In genomic region chr1:27554293-27554692, GRCh38 we compare ENCODE assay signal across 13 cellular contexts. TPM values are rescaled to one million over a fixed set of nuclear protein-coding genes. Genes with fewer than 3 reads are reported as not detected.
DNase-seq lines count a peak whose midpoint lies in the region; ATAC-seq, FAIRE-seq and TF ChIP-seq lines count a peak whose summit lies in the region.
"Had no signal": no experiment of that assay in that cellular context is flagged by ENCODE, and none has a peak within 500 bp of the region (broad histone marks: within the 10 kb centered on the region; RNA-seq: fewer than 3 reads in every experiment).

No MANE protein-coding gene starts in this region.

- H3K9me3 Mint-ChIP-seq in CD4-positive, CD25-positive, alpha-beta regulatory T cell, result no peaks in the 10 kb centered on the region
- H3K9me3 Mint-ChIP-seq in immature natural killer cell, result no peaks in the 10 kb centered on the region

- peak overlapping the region; percentile 22 to 84 (median 82) for H3K27ac Mint-ChIP-seq in CD4-positive, CD25-positive, alpha-beta regulatory T cell
- H3K27ac Mint-ChIP-seq in immature natural killer cell, result peak overlapping the region; percentile 27 to 78 (median 50)

- no peak for ATAC-seq in CD4-positive, CD25-positive, alpha-beta regulatory T cell (ENCODE audit: low read depth in 2 of 2)
- ATAC-seq in pancreas, result no peak

- H3K4me1 ChIP-seq in CD4-positive, CD25-positive, alpha-beta regulatory T cell (ENCODE audit: control insufficient read depth, insufficient read depth, low read length, poor library complexity, severe bottlenecking), result peaks cover 25% of the 10 kb centered on the region
- H3K4me1 ChIP-seq in OCI-LY7 (ENCODE audit: insufficient read depth, low read length, poor library complexity, severe bottlenecking) (peaks cover 32% of the 10 kb centered on the region), pancreas (peaks cover 0 to 11% (median 0%) of the 10 kb centered on the region in 3 donors)

- intact Hi-C loops in OCI-LY7 (cut with micrococcal nuclease; ENCODE audit: unreplicated experiment) (no loop called here), pancreas (cut with DNase I) (loop anchor here in 1 of 3 donors (10.0 kb wide), 1 partner anchor 111 kb away; no protein-coding TSS in a partner anchor)

- CTCF ChIA-PET in OCI-LY7 (lab: Charles Lee; ENCODE audit: unreplicated experiment), result interaction anchor here (0.6 to 0.7 kb wide), 2 partner anchors 13 to 42 kb away, joined by 3 to 4 read pairs; no protein-coding TSS in a partner anchor

- no peaks in the 10 kb centered on the region for H4K20me1 ChIP-seq in OCI-LY7 (ENCODE audit: insufficient read depth, low read length)

- no peak overlapping the region for H3K4me3 Mint-ChIP-seq in CD4-positive, CD25-positive, alpha-beta regulatory T cell
- H3K4me3 Mint-ChIP-seq in immature natural killer cell, result no peak overlapping the region

- no peaks in the 10 kb centered on the region for H3K79me2 ChIP-seq in OCI-LY7 (ENCODE audit: insufficient read depth, low read depth, low read length)

- H3K4me3 ChIP-seq in CD4-positive, CD25-positive, alpha-beta regulatory T cell (ENCODE audit: low read depth, low read length), result no peak overlapping the region
- H3K4me3 ChIP-seq in OCI-LY7 (ENCODE audit: low read depth, low read length, poor library complexity, severe bottlenecking), result no peak overlapping the region
- no peak overlapping the region for H3K4me3 ChIP-seq in skin epidermis
- no peak overlapping the region for H3K4me3 ChIP-seq in pancreas
- H3K4me3 ChIP-seq: PC-9 had no signal

- H3K4me1 Mint-ChIP-seq in CD4-positive, CD25-positive, alpha-beta regulatory T cell, result peaks cover 7 to 35% (median 20%) of the 10 kb centered on the region in 4 donors
- H3K4me1 Mint-ChIP-seq in immature natural killer cell, result peaks cover 24 to 29% of the 10 kb centered on the region in 2 donors

- H3K36me3 Mint-ChIP-seq in CD4-positive, CD25-positive, alpha-beta regulatory T cell, result peaks cover 4% of the 10 kb centered on the region
- H3K36me3 Mint-ChIP-seq in immature natural killer cell, result no peaks in the 10 kb centered on the region

- peaks cover 8% of the 10 kb centered on the region for H3K36me3 ChIP-seq in CD4-positive, CD25-positive, alpha-beta regulatory T cell (ENCODE audit: control insufficient read depth, insufficient read depth, low read length)
- H3K36me3 ChIP-seq in OCI-LY7 (ENCODE audit: insufficient read depth, low read length) (peaks cover 6% of the 10 kb centered on the region; the same call in 1 of the 2 replicates), pancreas (peaks cover 0 to 17% (median 6%) of the 10 kb centered on the region in 3 donors)

- TF ChIP-seq CTCF in OCI-LY7 (conservative IDR thresholded peaks at IDR 0.05; ENCODE audit: low read length), result no peak
- TF ChIP-seq CTCF in pancreas (IDR thresholded peaks at IDR 0.05), result no peak

- FAIRE-seq in pancreas (lab: Jason Lieb, UNC), result no peak
- FAIRE-seq: islet of Langerhans had no signal

- H3K9me3 ChIP-seq in CD4-positive, CD25-positive, alpha-beta regulatory T cell (ENCODE audit: control insufficient read depth in 2 of 2, low read length in 2 of 2), result no peaks in the 10 kb centered on the region
- H3K9me3 ChIP-seq in OCI-LY7 (ENCODE audit: low read length) (no peaks in the 10 kb centered on the region), pancreas (no peaks in the 10 kb centered on the region)

- H3K27ac ChIP-seq in CD4-positive, CD25-positive, alpha-beta regulatory T cell (ENCODE audit: insufficient read depth, low read length, poor library complexity, severe bottlenecking), result no peak overlapping the region
- peak overlapping the region; percentile 67 for H3K27ac ChIP-seq in OCI-LY7 (ENCODE audit: low read depth, low read length, poor library complexity, severe bottlenecking)
- peak overlapping the region in 14 of 21 experiments; percentile 1 to 82 (median 66) for H3K27ac ChIP-seq in skin epidermis
- no peak overlapping the region for H3K27ac ChIP-seq in pancreas
- H3K27ac ChIP-seq: PC-9 had no signal

- POLR2A ChIA-PET in OCI-LY7 (lab: Charles Lee), result interaction anchor here (0.6 kb wide), 1 partner anchor 56 kb away, joined by 4 read pairs; no protein-coding TSS in a partner anchor

- no TSS peak for BruUV-seq in OCI-LY7 (replicated peaks; lab: Mats Ljungman, UMichigan)

- H2AFZ ChIP-seq in OCI-LY7 (ENCODE audit: low read length), result no peak overlapping the region
- H2AFZ ChIP-seq: PC-9 had no signal

- DNase-seq in CD4-positive, CD25-positive, alpha-beta regulatory T cell, result no peak
- DNase-seq in OCI-LY7 (ENCODE audit: low spot score) (no peak), immature natural killer cell (no peak), pancreas (no peak), NCI-H1436 (lab: John Stamatoyannopoulos, UW) (no peak), occipital lobe (lab: John Stamatoyannopoulos, UW) (no peak), cortex of kidney (lab: John Stamatoyannopoulos, UW) (no peak)
- DNase-seq: NCI-H345, PC-9, posterior cingulate gyrus, T1000 had no signal

- no peaks in the 10 kb centered on the region for H3K9me2 ChIP-seq in OCI-LY7 (ENCODE audit: insufficient read depth, low read length)

- no peaks in the 10 kb centered on the region for H3K27me3 ChIP-seq in CD4-positive, CD25-positive, alpha-beta regulatory T cell (ENCODE audit: control insufficient read depth, insufficient read depth, low read length)
- H3K27me3 ChIP-seq in pancreas, result no peaks in the 10 kb centered on the region

- 72% methylated on average over 4 of the region's 4 CpGs for WGBS in pancreas, 2 donors

- H3K27me3 Mint-ChIP-seq in CD4-positive, CD25-positive, alpha-beta regulatory T cell, result no peaks in the 10 kb centered on the region
- H3K27me3 Mint-ChIP-seq in immature natural killer cell (ENCODE audit: low read depth in 3 of 3), result peaks cover 0 to 3% (median 3%) of the 10 kb centered on the region in 3 donors

- H3K4me2 ChIP-seq in OCI-LY7 (ENCODE audit: low read length), result no peak overlapping the region
- H3K4me2 ChIP-seq: PC-9 had no signal

RNA-seq across cellular contexts. Expression of gene AHDC1, which starts 49.7 kb away (rescaled TPM):
- total RNA-seq in CD4-positive, CD25-positive, alpha-beta regulatory T cell, result 26.2 TPM
- 1 to 10 TPM in 1 of 4 donors, under 1 TPM in 3; 0.07 to 1.4 (median 0.50) TPM for polyA plus RNA-seq in CD4-positive, CD25-positive, alpha-beta regulatory T cell
- total RNA-seq in OCI-LY7 (2014; rRNA removed; shearing (Covaris generic)), result 5.5 and 6.5 TPM in 2 replicates
- total RNA-seq in OCI-LY7 (2022) (8.4 and 13.8 TPM in 2 replicates), pancreas (10 to 100 TPM; 10.4 to 22.4 (median 13.7) TPM), occipital lobe (11.9 TPM)
- polyA plus RNA-seq in immature natural killer cell (1 to 10 TPM in 2 of 3 donors, not detected in 1; 1.2 to 6.3 TPM), pancreas (10 to 100 TPM; 16.3 to 27.5 TPM)

Comparison
In these comparisons a context has a peak if more than half of its experiments do, and no peak if none do; other contexts are left out.
1. H3K27ac ChIP-seq: peak in OCI-LY7 (single experiment) and skin epidermis (14 of 21); none in CD4-positive, CD25-positive, alpha-beta regulatory T cell (single experiment) and pancreas (0 of 4).